In genomic region chr20:44010162-44010704, GRCh38 we compare ENCODE assay signal across 20 cellular contexts.
DNase-seq lines count a peak whose midpoint lies in the region; ATAC-seq and TF ChIP-seq lines count a peak whose summit lies in the region.
"Had no signal": no experiment of that assay in that cellular context is flagged by ENCODE, and none has a peak within 500 bp of the region (broad histone marks: within the 10 kb centered on the region; RNA-seq: fewer than 3 reads in every experiment).

No MANE protein-coding gene starts in this region.

- H3K27me3 ChIP-seq in GM23248 (replicated peaks; ENCODE audit: insufficient read depth), result no peaks in the 10 kb centered on the region; the same call in 1 of the 2 replicates
- H3K27me3 ChIP-seq: cardiac muscle cell, testis had no signal

- H3K4me3 ChIP-seq in HEK293 (ENCODE audit: low read depth, low read length) (no peak overlapping the region), GM23248 (no peak overlapping the region)
- H3K4me3 ChIP-seq: cardiac muscle cell, GM12878, testis had no signal

- H4K20me1 ChIP-seq in GM23248 (ENCODE audit: insufficient read depth), result no peaks in the 10 kb centered on the region

- H3K9ac ChIP-seq in GM23248, result no peak overlapping the region

- no peak for TF ChIP-seq POLR2A in erythroblast (IDR thresholded peaks at IDR 0.05; ENCODE audit: low read length)

- ATAC-seq in activated naive CD4-positive, alpha-beta T cell treated with anti-CD3 and anti-CD28 coated beads, Interleukin-2, amount 50 U/mL, for 72 hours, result no peak
- ATAC-seq in HG02571 (IDR thresholded peaks at IDR 0.05; ENCODE audit: unreplicated experiment) (no peak), HG03571 (IDR thresholded peaks at IDR 0.05; ENCODE audit: unreplicated experiment) (no peak)
- ATAC-seq: GM12878; left cardiac atrium; stimulated activated effector memory CD8-positive, alpha-beta T cell treated with anti-CD3 and anti-CD28 coated beads, Interleukin-12 subunit alpha, Interleukin-12 subunit beta, amount 100 ng/mL, for 72 hours had no signal

- H2AFZ ChIP-seq in GM23248, result no peak overlapping the region

- CTCF ChIA-PET in HEK293 (lab: Yijun Ruan, JAX), result no interaction called here

- H3K27ac Mint-ChIP-seq in activated naive CD4-positive, alpha-beta T cell treated with anti-CD3 and anti-CD28 coated beads, Interleukin-2, amount 50 U/mL, for 72 hours, result no peak overlapping the region
- H3K27ac Mint-ChIP-seq: activated T-helper 1 cell treated with anti-CD3 and anti-CD28 coated beads, Interleukin-12 subunit alpha, Interleukin-12 subunit beta, Interleukin-2, Interleukin-4 antibody, amounts not matched to agents 30 ng/mL and 10 ng/mL and 1 ng/mL, durations not matched to agents 14 hours and 24 hours and 36 hours; nephron; stimulated activated effector memory CD8-positive, alpha-beta T cell treated with anti-CD3 and anti-CD28 coated beads, Interleukin-12 subunit alpha, Interleukin-12 subunit beta, amount 100 ng/mL, for 72 hours had no signal

- no peaks in the 10 kb centered on the region for H3F3A ChIP-seq in GM23248 (ENCODE audit: insufficient read depth)

- peak; percentile 38 for DNase-seq in activated naive CD4-positive, alpha-beta T cell treated with anti-CD3 and anti-CD28 coated beads, Interleukin-2, amount 50 U/mL, for 16 hours
- no peak for DNase-seq in activated naive CD4-positive, alpha-beta T cell treated with anti-CD3 and anti-CD28 coated beads, Interleukin-2, amount 50 U/mL, for 72 hours (ENCODE audit: low spot score in 2 of 2)
- peak; percentile 79 for DNase-seq in NCI-H748 (lab: John Stamatoyannopoulos, UW; ENCODE audit: unreplicated experiment)
- peak; percentile 89 to 95 for DNase-seq in erythroblast (lab: John Stamatoyannopoulos, UW)
- no peak for DNase-seq in GM23248
- DNase-seq: activated CD4-positive, alpha-beta T cell treated with anti-CD3 and anti-CD28 coated beads, Interleukin-2, amount 50 U/mL, for 1 hour; dermis blood vessel endothelial cell; left cardiac atrium; NCI-H2081; posterior cingulate gyrus; small intestine; testis had no signal

- no peaks in the 10 kb centered on the region for H3K36me3 ChIP-seq in HEK293 (ENCODE audit: control insufficient read depth in 2 of 2, insufficient read depth in 1 of 2, low read length in 2 of 2)
- H3K36me3 ChIP-seq in GM23248 (ENCODE audit: low read depth), result no peaks in the 10 kb centered on the region
- H3K36me3 ChIP-seq: cardiac muscle cell had no signal

- in situ Hi-C loops in GM23248 (cut with MboI), result no loop called here

- H3K4me1 ChIP-seq in HEK293 (ENCODE audit: control insufficient read depth, insufficient read depth, low read length) (peaks cover 40% of the 10 kb centered on the region), GM23248 (ENCODE audit: insufficient read depth) (no peaks in the 10 kb centered on the region)
- H3K4me1 ChIP-seq: testis had no signal

- no peaks in the 10 kb centered on the region for H3K9me3 Mint-ChIP-seq in activated naive CD4-positive, alpha-beta T cell treated with anti-CD3 and anti-CD28 coated beads, Interleukin-2, amount 50 U/mL, for 72 hours
- H3K9me3 Mint-ChIP-seq: nephron; stimulated activated effector memory CD8-positive, alpha-beta T cell treated with anti-CD3 and anti-CD28 coated beads, Interleukin-12 subunit alpha, Interleukin-12 subunit beta, amount 100 ng/mL, for 72 hours had no signal

- no peaks in the 10 kb centered on the region for H3K36me3 Mint-ChIP-seq in activated naive CD4-positive, alpha-beta T cell treated with anti-CD3 and anti-CD28 coated beads, Interleukin-2, amount 50 U/mL, for 72 hours
- H3K36me3 Mint-ChIP-seq: stimulated activated effector memory CD8-positive, alpha-beta T cell treated with anti-CD3 and anti-CD28 coated beads, Interleukin-12 subunit alpha, Interleukin-12 subunit beta, amount 100 ng/mL, for 72 hours had no signal

- H3K9me3 ChIP-seq in HEK293 (ENCODE audit: control insufficient read depth, insufficient read depth, low read depth, low read length) (no peaks in the 10 kb centered on the region), GM23248 (ENCODE audit: low read depth) (no peaks in the 10 kb centered on the region)
- H3K9me3 ChIP-seq: testis had no signal

- no peaks in the 10 kb centered on the region for H3K79me2 ChIP-seq in GM23248 (ENCODE audit: insufficient read depth)

- no peak overlapping the region for H3K4me2 ChIP-seq in GM23248 (ENCODE audit: unreplicated experiment)

- H3K27ac ChIP-seq in HEK293 (ENCODE audit: extremely low read depth, low read depth, low read length) (peak overlapping the region; percentile 66), GM23248 (no peak overlapping the region)
- H3K27ac ChIP-seq: cardiac muscle cell, testis had no signal

- POLR2A ChIA-PET in HEK293 (lab: Yijun Ruan, JAX), result interaction anchor here (0.5 to 0.8 kb wide), 3 partner anchors 17 to 38 kb away, joined by 3 to 4 read pairs (median 3); no protein-coding TSS in a partner anchor

- H3K9me2 ChIP-seq in GM23248 (ENCODE audit: insufficient read depth), result no peaks in the 10 kb centered on the region

- 68 to 70% methylated on average over 9 of the region's 9 CpGs for WGBS in GM23248 (ENCODE audit: low coverage in 1 of 2, low lambda C conversion rate in 2 of 2, missing lambda C conversion rate in 2 of 2), 2 experiments

- TF ChIP-seq CTCF in HEK293 (tag by site-specific recombination; IDR thresholded peaks at IDR 0.05), result no peak

TF ChIP-seq in HEK293, 187 proteins besides CTCF, POLR2A, EP300 and RAD21 (continues in another document):
- 0 out of 2 replicates have a peak, but pooled peaks have one; percentile 35 for TF ChIP-seq SP7 (tag by site-specific recombination; IDR thresholded peaks at IDR 0.05)
- no peak for TF ChIP-seq ZBTB44 (tag by site-specific recombination; IDR thresholded peaks at IDR 0.05)
- TF ChIP-seq ZNF292 (tag by site-specific recombination; IDR thresholded peaks at IDR 0.05; ENCODE audit: borderline replicate concordance, low read depth), result no peak
- TF ChIP-seq ZNF843 (tag by site-specific recombination; IDR thresholded peaks at IDR 0.05), result peak; percentile 69; the same call in 1 of the 2 replicates
- TF ChIP-seq IKZF3 (tag by site-specific recombination; IDR thresholded peaks at IDR 0.05), result 0 out of 2 replicates have a peak, but pooled peaks have one; percentile 18
- TF ChIP-seq WT1 (tag by site-specific recombination; IDR thresholded peaks at IDR 0.05), result peak; percentile 66
- TF ChIP-seq OSR2 (tag by site-specific recombination; IDR thresholded peaks at IDR 0.05), result peak; percentile 78; the same call in 1 of the 2 replicates
- peak; percentile 90 for TF ChIP-seq PRDM6 (tag by site-specific recombination; IDR thresholded peaks at IDR 0.05)
- TF ChIP-seq ZNF18 (tag by site-specific recombination; IDR thresholded peaks at IDR 0.05), result 0 out of 2 replicates have a peak, but pooled peaks have one; percentile 35
- TF ChIP-seq ZNF544 (tag by site-specific recombination; IDR thresholded peaks at IDR 0.05), result no peak
- no peak for TF ChIP-seq ZFP3 (tag by site-specific recombination; IDR thresholded peaks at IDR 0.05; ENCODE audit: low read depth)
- peak; percentile 53 for TF ChIP-seq GLIS1 (tag by site-specific recombination; IDR thresholded peaks at IDR 0.05)
- peak; percentile 72 for TF ChIP-seq EGR2 (tag by site-specific recombination; IDR thresholded peaks at IDR 0.05; ENCODE audit: low read depth)
- TF ChIP-seq ZFHX2 (tag by site-specific recombination; conservative IDR thresholded peaks at IDR 0.05), result peak; percentile 85
- no peak for TF ChIP-seq ZNF211 (tag by site-specific recombination; IDR thresholded peaks at IDR 0.05; ENCODE audit: low read depth)
- no peak for TF ChIP-seq SCRT1 (tag by site-specific recombination; IDR thresholded peaks at IDR 0.05; ENCODE audit: borderline replicate concordance)
- TF ChIP-seq ZNF596 (tag by site-specific recombination; IDR thresholded peaks at IDR 0.05), result 0 out of 2 replicates have a peak, but pooled peaks have one; percentile 10
- TF ChIP-seq ZNF146 (tag by site-specific recombination; IDR thresholded peaks at IDR 0.05), result no peak

Comparison
In these comparisons a context has a peak if more than half of its experiments do, and no peak if none do; other contexts are left out.
1. DNase-seq: peak in activated naive CD4-positive, alpha-beta T cell treated with anti-CD3 and anti-CD28 coated beads, Interleukin-2, amount 50 U/mL, for 16 hours (single experiment), NCI-H748 (single experiment) and erythroblast (2 of 2); none in activated naive CD4-positive, alpha-beta T cell treated with anti-CD3 and anti-CD28 coated beads, Interleukin-2, amount 50 U/mL, for 72 hours (0 of 2) and GM23248 (single experiment).